1 cellular context compared by ENCODE assay signal in the genomic region with DNA sequence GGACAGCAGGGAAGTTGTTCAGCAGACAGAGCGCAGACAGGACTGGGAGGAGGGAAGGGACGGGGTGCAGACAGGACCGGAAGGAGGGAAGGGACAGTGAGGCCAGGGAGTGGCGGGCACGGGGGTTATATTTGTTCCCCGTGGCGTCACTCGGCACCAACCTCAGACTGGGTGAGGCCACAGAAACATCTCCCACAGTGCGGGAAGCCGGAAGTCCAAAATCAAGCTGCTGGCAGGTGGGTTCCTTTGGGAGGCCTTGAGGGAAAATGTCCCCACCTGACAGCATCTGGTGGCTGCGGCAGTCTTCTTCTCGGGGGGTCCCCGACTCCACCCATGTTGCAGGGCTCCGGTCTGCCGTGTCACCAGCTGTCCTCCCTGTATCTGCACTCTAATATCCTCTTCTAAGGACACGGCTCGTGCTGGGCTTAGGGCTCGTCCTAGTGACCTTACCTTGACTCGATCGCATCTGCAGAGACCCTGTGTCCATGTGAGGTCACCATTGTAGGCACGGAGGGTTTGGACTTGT.
TF ChIP-seq lines count a peak whose summit lies in the region.

No MANE protein-coding gene starts in this region.

TF ChIP-seq in IMR-90, 13 proteins besides CTCF, POLR2A, EP300 and RAD21:
- TF ChIP-seq CHD1 (IDR thresholded peaks at IDR 0.05; ENCODE audit: low read depth, low read length), result no peak
- no peak for TF ChIP-seq RFX5 (IDR thresholded peaks at IDR 0.05; ENCODE audit: low read depth, low read length)
- no peak for TF ChIP-seq ELK1 (IDR thresholded peaks at IDR 0.05; ENCODE audit: borderline replicate concordance, low read depth, low read length)
- TF ChIP-seq MAFK (IDR thresholded peaks at IDR 0.05; ENCODE audit: low read depth, low read length), result no peak
- no peak for TF ChIP-seq RCOR1 (IDR thresholded peaks at IDR 0.05; ENCODE audit: insufficient replicate concordance, low read length)
- no peak for TF ChIP-seq BHLHE40 (IDR thresholded peaks at IDR 0.05; ENCODE audit: low read depth, low read length)
- no peak for TF ChIP-seq USF2 (IDR thresholded peaks at IDR 0.05; ENCODE audit: low read depth, low read length)
- TF ChIP-seq MAZ (IDR thresholded peaks at IDR 0.05; ENCODE audit: borderline replicate concordance, low read depth, low read length), result no peak
- TF ChIP-seq FOS (IDR thresholded peaks at IDR 0.05; ENCODE audit: low read depth, low read length), result no peak
- no peak for TF ChIP-seq SMC3 (IDR thresholded peaks at IDR 0.05; ENCODE audit: low read depth, low read length)
- TF ChIP-seq MXI1 (IDR thresholded peaks at IDR 0.05; ENCODE audit: borderline replicate concordance, low read depth, low read length), result no peak
- TF ChIP-seq NFE2L2 (IDR thresholded peaks at IDR 0.05; ENCODE audit: low read depth, low read length), result no peak
- TF ChIP-seq CEBPB (IDR thresholded peaks at IDR 0.05; ENCODE audit: low read depth, low read length), result no peak
